Comparison of ENCODE assay signal across 1 cellular context in the genomic region with DNA sequence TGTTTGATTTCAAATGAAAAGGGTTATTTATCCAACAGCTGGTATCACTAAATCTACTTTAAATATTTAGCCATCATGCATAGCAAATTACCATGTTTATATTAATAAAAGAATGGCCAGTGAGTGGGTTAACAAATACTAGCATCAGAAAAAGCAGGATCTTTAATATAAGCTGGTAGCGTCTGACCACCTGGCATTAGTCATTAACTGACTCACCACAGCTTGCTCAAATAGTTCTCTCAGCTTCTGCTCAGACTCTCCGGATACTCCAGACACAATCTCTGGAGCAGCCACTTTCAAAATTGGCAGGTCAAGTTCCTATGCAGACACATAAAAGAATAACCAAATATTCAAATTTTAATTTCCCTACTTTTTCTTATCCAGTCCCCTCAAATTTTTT.
TF ChIP-seq lines count a peak whose summit lies in the region.

No MANE protein-coding gene starts in this region.

TF ChIP-seq in SK-N-SH treated with all-trans-retinoic acid at 6 μM for 48 hours, 23 proteins besides CTCF, POLR2A, EP300 and RAD21 (continued from another document):
- TF ChIP-seq, protein P1, sequence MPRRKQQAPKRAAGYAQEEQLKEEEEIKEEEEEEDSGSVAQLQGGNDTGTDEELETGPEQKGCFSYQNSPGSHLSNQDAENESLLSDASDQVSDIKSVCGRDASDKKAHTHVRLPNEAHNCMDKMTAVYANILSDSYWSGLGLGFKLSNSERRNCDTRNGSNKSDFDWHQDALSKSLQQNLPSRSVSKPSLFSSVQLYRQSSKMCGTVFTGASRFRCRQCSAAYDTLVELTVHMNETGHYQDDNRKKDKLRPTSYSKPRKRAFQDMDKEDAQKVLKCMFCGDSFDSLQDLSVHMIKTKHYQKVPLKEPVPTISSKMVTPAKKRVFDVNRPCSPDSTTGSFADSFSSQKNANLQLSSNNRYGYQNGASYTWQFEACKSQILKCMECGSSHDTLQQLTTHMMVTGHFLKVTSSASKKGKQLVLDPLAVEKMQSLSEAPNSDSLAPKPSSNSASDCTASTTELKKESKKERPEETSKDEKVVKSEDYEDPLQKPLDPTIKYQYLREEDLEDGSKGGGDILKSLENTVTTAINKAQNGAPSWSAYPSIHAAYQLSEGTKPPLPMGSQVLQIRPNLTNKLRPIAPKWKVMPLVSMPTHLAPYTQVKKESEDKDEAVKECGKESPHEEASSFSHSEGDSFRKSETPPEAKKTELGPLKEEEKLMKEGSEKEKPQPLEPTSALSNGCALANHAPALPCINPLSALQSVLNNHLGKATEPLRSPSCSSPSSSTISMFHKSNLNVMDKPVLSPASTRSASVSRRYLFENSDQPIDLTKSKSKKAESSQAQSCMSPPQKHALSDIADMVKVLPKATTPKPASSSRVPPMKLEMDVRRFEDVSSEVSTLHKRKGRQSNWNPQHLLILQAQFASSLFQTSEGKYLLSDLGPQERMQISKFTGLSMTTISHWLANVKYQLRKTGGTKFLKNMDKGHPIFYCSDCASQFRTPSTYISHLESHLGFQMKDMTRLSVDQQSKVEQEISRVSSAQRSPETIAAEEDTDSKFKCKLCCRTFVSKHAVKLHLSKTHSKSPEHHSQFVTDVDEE (CRISPR knock-in tag; IDR thresholded peaks at IDR 0.05), result no peak
